Comparison of ENCODE assay signal across 9 cellular contexts in genomic region chr9:4796988-4797956, GRCh38. TPM values are rescaled to one million over a fixed set of nuclear protein-coding genes. Genes with fewer than 3 reads are reported as not detected.
DNase-seq lines count a peak whose midpoint lies in the region; ATAC-seq, FAIRE-seq and TF ChIP-seq lines count a peak whose summit lies in the region.
"Had no signal": no experiment of that assay in that cellular context is flagged by ENCODE, and none has a peak within 500 bp of the region (broad histone marks: within the 10 kb centered on the region; RNA-seq: fewer than 3 reads in every experiment).

No MANE protein-coding gene starts in this region.

- BruUV-seq in OCI-LY7 (replicated peaks; lab: Mats Ljungman, UMichigan) = no TSS peak

- H3K36me3 ChIP-seq in CD8-positive, alpha-beta T cell (ENCODE audit: insufficient read depth, low read length) = no peaks in the 10 kb centered on the region
- H3K36me3 ChIP-seq in OCI-LY7 (ENCODE audit: insufficient read depth, low read length) (peaks cover 37% of the 10 kb centered on the region), pancreas (no peaks in the 10 kb centered on the region)
- H3K36me3 ChIP-seq: ovary had no signal

- peaks cover 89% of the 10 kb centered on the region for H3K79me2 ChIP-seq in OCI-LY7 (ENCODE audit: insufficient read depth, low read depth, low read length)

- H3K4me1 Mint-ChIP-seq in CD8-positive, alpha-beta T cell (ENCODE audit: low read depth) = peaks cover 56% of the 10 kb centered on the region

- H3K9me3 Mint-ChIP-seq in CD8-positive, alpha-beta T cell = no peaks in the 10 kb centered on the region

- no peaks in the 10 kb centered on the region for H3K27me3 ChIP-seq in CD8-positive, alpha-beta T cell (ENCODE audit: insufficient read depth, low read length)
- no peaks in the 10 kb centered on the region for H3K27me3 ChIP-seq in pancreas
- H3K27me3 ChIP-seq: ovary had no signal

- H3K27ac ChIP-seq in CD8-positive, alpha-beta T cell (ENCODE audit: low read depth, low read length) = no peak overlapping the region
- H3K27ac ChIP-seq in OCI-LY7 (ENCODE audit: low read depth, low read length, poor library complexity, severe bottlenecking) (peak overlapping the region; percentile 4), pancreas (peak overlapping the region in 1 of 4 donors; percentile 37)

- TF ChIP-seq CTCF in CD8-positive, alpha-beta T cell (IDR thresholded peaks at IDR 0.05) = peak; percentile 43
- TF ChIP-seq CTCF in OCI-LY7 (conservative IDR thresholded peaks at IDR 0.05; ENCODE audit: low read length) (peak; percentile 88), epithelial cell of esophagus (IDR thresholded peaks at IDR 0.05; ENCODE audit: insufficient read depth, low read depth, low read length, missing control alignments) (peak; percentile 91), pancreas (IDR thresholded peaks at IDR 0.05) (peak; percentile 14 to 44 (median 30))

- peaks cover 33% of the 10 kb centered on the region for H4K20me1 ChIP-seq in OCI-LY7 (ENCODE audit: insufficient read depth, low read length)

- peaks cover 24% of the 10 kb centered on the region for H3K4me1 ChIP-seq in CD8-positive, alpha-beta T cell (ENCODE audit: insufficient read depth, low read length)
- H3K4me1 ChIP-seq in OCI-LY7 (ENCODE audit: insufficient read depth, low read length, poor library complexity, severe bottlenecking) (peaks cover 42% of the 10 kb centered on the region), pancreas (peaks cover 0 to 26% (median 9%) of the 10 kb centered on the region in 3 donors)

- H3K4me2 ChIP-seq in OCI-LY7 (ENCODE audit: low read length) = peak overlapping the region; percentile 59

- POLR2A ChIA-PET in CD8-positive, alpha-beta T cell (lab: Charles Lee) = no interaction called here
- POLR2A ChIA-PET in OCI-LY7 (lab: Charles Lee) = interaction anchor here (0.7 to 1.0 kb wide), 2 partner anchors 9 to 15 kb away, joined by 3 to 4 read pairs; no protein-coding TSS in a partner anchor

- no peak overlapping the region for H2AFZ ChIP-seq in OCI-LY7 (ENCODE audit: low read length)

- ATAC-seq in CD8-positive, alpha-beta T cell = no peak
- ATAC-seq in pancreas = no peak
- no peak for ATAC-seq in HG03108 (IDR thresholded peaks at IDR 0.05; ENCODE audit: unreplicated experiment)
- no peak for ATAC-seq in HG02870 (IDR thresholded peaks at IDR 0.05; ENCODE audit: unreplicated experiment)
- no peak for ATAC-seq in GM21723 (IDR thresholded peaks at IDR 0.05; ENCODE audit: unreplicated experiment)

- no peaks in the 10 kb centered on the region for H3K9me3 ChIP-seq in CD8-positive, alpha-beta T cell (ENCODE audit: low read length)
- H3K9me3 ChIP-seq in OCI-LY7 (ENCODE audit: low read length) (no peaks in the 10 kb centered on the region), pancreas (no peaks in the 10 kb centered on the region)
- H3K9me3 ChIP-seq: ovary had no signal

- 85 to 87% methylated on average over 6 of the region's 6 CpGs for WGBS in pancreas, 2 donors

- CTCF ChIA-PET in CD8-positive, alpha-beta T cell (lab: Charles Lee) = interaction anchor here (0.6 to 1.1 kb wide), 3 partner anchors 11 to 53 kb away, joined by 3 to 4 read pairs (median 3); no protein-coding TSS in a partner anchor
- CTCF ChIA-PET in OCI-LY7 (lab: Charles Lee; ENCODE audit: unreplicated experiment) = no interaction called here

- intact Hi-C loops in CD8-positive, alpha-beta T cell (cut with DNase I, micrococcal nuclease) = no loop called here
- intact Hi-C loops in OCI-LY7 (cut with micrococcal nuclease; ENCODE audit: unreplicated experiment) = loop anchor here (10.0 kb wide), 1 partner anchor 828 kb away; the partner anchor contains the start of gene RIC1
- intact Hi-C loops in pancreas (cut with DNase I) = no loop called here

- peaks cover 2% of the 10 kb centered on the region for H3K36me3 Mint-ChIP-seq in CD8-positive, alpha-beta T cell

- no peaks in the 10 kb centered on the region for H3K9me2 ChIP-seq in OCI-LY7 (ENCODE audit: insufficient read depth, low read length)

- no peaks in the 10 kb centered on the region for H3K27me3 Mint-ChIP-seq in CD8-positive, alpha-beta T cell (ENCODE audit: low read depth)

- H3K27ac Mint-ChIP-seq in CD8-positive, alpha-beta T cell = no peak overlapping the region

- H3K4me3 ChIP-seq in CD8-positive, alpha-beta T cell (ENCODE audit: low read depth, low read length) = no peak overlapping the region
- H3K4me3 ChIP-seq in OCI-LY7 (ENCODE audit: low read depth, low read length, poor library complexity, severe bottlenecking) (peak overlapping the region; percentile 18), epithelial cell of esophagus (ENCODE audit: low read length) (no peak overlapping the region), pancreas (no peak overlapping the region)
- H3K4me3 ChIP-seq: ovary had no signal

- DNase-seq in CD8-positive, alpha-beta T cell = no peak
- DNase-seq in GM19239 (ENCODE audit: insufficient read length, low spot score) = no peak
- DNase-seq in OCI-LY7 (ENCODE audit: low spot score) = peak; percentile 50
- DNase-seq in epithelial cell of esophagus (ENCODE audit: low read depth) = peak; percentile 62
- no peak for DNase-seq in pancreas

- FAIRE-seq in GM19239 (lab: Jason Lieb, UNC) (peak; percentile 93), pancreas (lab: Jason Lieb, UNC) (no peak)

- no peak overlapping the region for H3K4me3 Mint-ChIP-seq in CD8-positive, alpha-beta T cell

RNA-seq across cellular contexts. Expression of gene RCL1, which starts 4.5 kb away (rescaled TPM):
- 10 to 100 TPM; 30.8 to 35.0 TPM for total RNA-seq in CD8-positive, alpha-beta T cell
- 25.0 and 27.5 TPM in 2 replicates for total RNA-seq in OCI-LY7 (2014; rRNA removed; shearing (Covaris generic))
- total RNA-seq in OCI-LY7 (2022) (26.8 and 31.3 TPM in 2 replicates), pancreas (100 to 1,000 TPM in 1 of 6 donors, 10 to 100 TPM in 5; 11.3 to 153 (median 25.3) TPM)
- 10 to 100 TPM; 19.0 to 24.8 TPM for polyA plus RNA-seq in pancreas

RNA-seq across cellular contexts. Expression of gene AK3, which starts 56.3 kb away (rescaled TPM):
- total RNA-seq in CD8-positive, alpha-beta T cell = 10 to 100 TPM; 15.2 to 18.8 TPM
- 64.4 and 108 TPM in 2 replicates for total RNA-seq in OCI-LY7 (2014; rRNA removed; shearing (Covaris generic))
- 43.3 and 50.1 TPM in 2 replicates for total RNA-seq in OCI-LY7 (2022)
- total RNA-seq in pancreas = 10 to 100 TPM; 16.2 to 24.7 (median 22.3) TPM
- polyA plus RNA-seq in pancreas = 10 to 100 TPM; 23.6 to 34.5 TPM

Comparison
In these comparisons a context has a peak if more than half of its experiments do, and no peak if none do; other contexts are left out.
1. DNase-seq: peak in OCI-LY7 (single experiment) and epithelial cell of esophagus (single experiment); none in CD8-positive, alpha-beta T cell (0 of 7), GM19239 (single experiment) and pancreas (0 of 6).
2. CTCF ChIP-seq: peak in every context shown above with its lines; median percentile 91 in epithelial cell of esophagus; 88 in OCI-LY7; 43 in CD8-positive, alpha-beta T cell; 30 in pancreas.